ENCODE assay signal across 1 cellular context in the genomic region with DNA sequence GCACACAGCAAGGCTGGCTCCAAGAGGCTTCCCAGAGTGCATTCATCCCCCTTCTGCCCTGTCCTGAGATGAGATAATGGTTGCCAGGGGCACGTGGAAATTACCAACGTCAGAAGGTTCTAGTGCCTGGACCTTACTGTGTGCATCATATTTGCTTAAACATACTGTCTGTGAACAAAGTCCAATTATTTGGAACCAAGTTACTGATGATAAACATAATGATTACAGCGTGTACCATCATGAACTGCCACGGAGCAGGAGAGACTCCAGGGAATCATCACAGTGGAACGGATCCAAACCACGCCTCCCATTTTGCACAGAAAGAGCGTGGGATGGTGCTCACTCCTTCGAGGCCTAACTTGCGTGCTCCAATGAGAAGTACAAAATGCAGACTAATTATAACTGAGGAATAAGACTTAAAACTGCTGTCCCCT.
TF ChIP-seq lines count a peak whose summit lies in the region.

No MANE protein-coding gene starts in this region.

TF ChIP-seq in IMR-90, 13 proteins besides CTCF, POLR2A, EP300 and RAD21 (continued from another document):
- no peak for TF ChIP-seq RCOR1 (IDR thresholded peaks at IDR 0.05; ENCODE audit: insufficient replicate concordance, low read length)
- no peak for TF ChIP-seq MXI1 (IDR thresholded peaks at IDR 0.05; ENCODE audit: borderline replicate concordance, low read depth, low read length)
- TF ChIP-seq FOS (IDR thresholded peaks at IDR 0.05; ENCODE audit: low read depth, low read length), result no peak
- TF ChIP-seq MAFK (IDR thresholded peaks at IDR 0.05; ENCODE audit: low read depth, low read length), result no peak
